1 cellular context compared by ENCODE assay signal in genomic region chr1:230112782-230113181, GRCh38.
TF ChIP-seq lines count a peak whose summit lies in the region.

No MANE protein-coding gene starts in this region.

TF ChIP-seq in SK-N-SH treated with all-trans-retinoic acid at 6 μM for 48 hours, 23 proteins besides CTCF, POLR2A, EP300 and RAD21 (continued from another document):
- TF ChIP-seq CSRNP3 (CRISPR knock-in tag; IDR thresholded peaks at IDR 0.05) (no peak), ZNF565 (CRISPR knock-in tag; conservative IDR thresholded peaks at IDR 0.05; ENCODE audit: low read depth) (no peak), TCF4 (CRISPR knock-in tag; IDR thresholded peaks at IDR 0.05; ENCODE audit: borderline replicate concordance) (no peak), ZFP3 (CRISPR knock-in tag; IDR thresholded peaks at IDR 0.05) (no peak), TSHZ2 (CRISPR knock-in tag; IDR thresholded peaks at IDR 0.05) (no peak), ZNF8 (CRISPR knock-in tag; IDR thresholded peaks at IDR 0.05) (no peak), PATZ1 (CRISPR knock-in tag; IDR thresholded peaks at IDR 0.05; ENCODE audit: borderline replicate concordance) (no peak)
